1 cellular context compared by ENCODE assay signal in genomic region chr10:55628260-55628701, GRCh38.
TF ChIP-seq lines count a peak whose summit lies in the region.

No MANE protein-coding gene starts in this region.

TF ChIP-seq in H1, 55 proteins besides CTCF, POLR2A, EP300 and RAD21 (continued from another document):
- peak; percentile 64 for TF ChIP-seq SAP30 (IDR thresholded peaks at IDR 0.05; ENCODE audit: insufficient read depth, insufficient replicate concordance, low read length)
- TF ChIP-seq YY1 (IDR thresholded peaks at IDR 0.05; ENCODE audit: low read depth, low read length): no peak
- 0 out of 2 replicates have a peak, but pooled peaks have one; percentile 25 for TF ChIP-seq E2F6 (IDR thresholded peaks at IDR 0.05)
